In genomic region chr17:81569986-81570514, GRCh38 we compare ENCODE assay signal across 18 cellular contexts. TPM values are rescaled to one million over a fixed set of nuclear protein-coding genes. Genes with fewer than 3 reads are reported as not detected.
A peak's percentile ranks its signal among the peaks of the same experiment; 100 is the strongest.
DNase-seq lines count a peak whose midpoint lies in the region; ATAC-seq, FAIRE-seq and TF ChIP-seq lines count a peak whose summit lies in the region.
"Had no signal": no experiment of that assay in that cellular context is flagged by ENCODE, and none has a peak within 500 bp of the region (broad histone marks: within the 10 kb centered on the region; RNA-seq: fewer than 3 reads in every experiment).

No MANE protein-coding gene starts in this region.

- H3K36me3 ChIP-seq in kidney (ENCODE audit: control insufficient read depth in 1 of 2, insufficient read depth in 2 of 2, low read length in 2 of 2) (peaks cover 36 to 61% of the 10 kb centered on the region in 2 donors), tibial artery (peaks cover 37 to 80% (median 45%) of the 10 kb centered on the region in 3 donors)

- no peak for ATAC-seq in natural killer cell treated with Interleukin-12 subunit alpha and Interleukin-12 subunit beta and Interleukin-15 and Interleukin-18, amount 100 ng/mL, for 72 hours
- ATAC-seq in natural killer cell, result no peak
- no peak for ATAC-seq in T-helper 17 cell
- no peak for ATAC-seq in GM21423 (IDR thresholded peaks at IDR 0.05; ENCODE audit: unreplicated experiment)
- ATAC-seq in HG03469 (IDR thresholded peaks at IDR 0.05; ENCODE audit: unreplicated experiment), result no peak

- TF ChIP-seq CTCF in natural killer cell (IDR thresholded peaks at IDR 0.05), result no peak
- TF ChIP-seq CTCF in kidney (IDR thresholded peaks at IDR 0.05; ENCODE audit: borderline replicate concordance, extremely low read depth, insufficient read depth), result no peak
- TF ChIP-seq CTCF in tibial artery (IDR thresholded peaks at IDR 0.05), result no peak

- intact Hi-C loops in natural killer cell (cut with micrococcal nuclease), result no loop called here
- intact Hi-C loops in kidney (cut with DNase I), result no loop called here
- intact Hi-C loops in tibial artery (cut with DNase I; ENCODE audit: low total_unique reads), result loop anchor here (2.0 kb wide), 1 partner anchor 53 kb away; no protein-coding TSS in a partner anchor

- H3K9me3 ChIP-seq in T-helper 17 cell (ENCODE audit: control insufficient read depth, low read length, poor library complexity, severe bottlenecking) (no peaks in the 10 kb centered on the region), kidney (ENCODE audit: control insufficient read depth in 1 of 2, low read length in 2 of 2) (no peaks in the 10 kb centered on the region), tibial artery (no peaks in the 10 kb centered on the region)
- H3K9me3 ChIP-seq: BLaER1 treated with 17β-estradiol and CSF1 and Interleukin-3, amounts not matched to agents 10 nM and 100 nM had no signal

- H3K4me3 Mint-ChIP-seq in natural killer cell treated with Interleukin-12 subunit alpha and Interleukin-12 subunit beta and Interleukin-15 and Interleukin-18, amount 100 ng/mL, for 72 hours, result no peak overlapping the region
- no peak overlapping the region for H3K4me3 Mint-ChIP-seq in natural killer cell
- no peak overlapping the region for H3K4me3 Mint-ChIP-seq in T-helper 17 cell
- H3K4me3 Mint-ChIP-seq: CD4-positive, CD25-positive, alpha-beta regulatory T cell had no signal

- H3K9me3 Mint-ChIP-seq in natural killer cell treated with Interleukin-12 subunit alpha and Interleukin-12 subunit beta and Interleukin-15 and Interleukin-18, amount 100 ng/mL, for 72 hours, result no peaks in the 10 kb centered on the region
- H3K9me3 Mint-ChIP-seq in natural killer cell, result no peaks in the 10 kb centered on the region
- H3K9me3 Mint-ChIP-seq: CD4-positive, CD25-positive, alpha-beta regulatory T cell had no signal

- H3K27me3 Mint-ChIP-seq in natural killer cell treated with Interleukin-12 subunit alpha and Interleukin-12 subunit beta and Interleukin-15 and Interleukin-18, amount 100 ng/mL, for 72 hours, result no peaks in the 10 kb centered on the region
- no peaks in the 10 kb centered on the region for H3K27me3 Mint-ChIP-seq in natural killer cell (ENCODE audit: low read depth in 2 of 2)
- H3K27me3 Mint-ChIP-seq in T-helper 17 cell, result no peaks in the 10 kb centered on the region
- H3K27me3 Mint-ChIP-seq: CD4-positive, CD25-positive, alpha-beta regulatory T cell had no signal

- H3K4me1 Mint-ChIP-seq in natural killer cell treated with Interleukin-12 subunit alpha and Interleukin-12 subunit beta and Interleukin-15 and Interleukin-18, amount 100 ng/mL, for 72 hours (ENCODE audit: low read depth in 2 of 2), result no peaks in the 10 kb centered on the region
- peaks cover 0 to 5% of the 10 kb centered on the region in 2 donors for H3K4me1 Mint-ChIP-seq in natural killer cell
- H3K4me1 Mint-ChIP-seq in T-helper 17 cell, result no peaks in the 10 kb centered on the region
- H3K4me1 Mint-ChIP-seq: CD4-positive, CD25-positive, alpha-beta regulatory T cell had no signal

- DNase-seq in natural killer cell treated with Interleukin-12 subunit alpha and Interleukin-12 subunit beta and Interleukin-15 and Interleukin-18, amount 100 ng/mL, for 72 hours (ENCODE audit: low spot score), result peak; percentile 52
- DNase-seq in natural killer cell (no peak), T-helper 17 cell (no peak), kidney (peak; percentile 50), tibial artery (no peak), retina (no peak)
- DNase-seq: 8988T; ACHN; CD4-positive, CD25-positive, alpha-beta regulatory T cell; DMS153; DND-41; GDM1; HCEC 1CT had no signal

- H3K9ac ChIP-seq in kidney (ENCODE audit: low read length in 2 of 2), result no peak overlapping the region

- FAIRE-seq in kidney (lab: Jason Lieb, UNC), result no peak
- FAIRE-seq: D721Med, GM12892 had no signal

- peaks cover 12% of the 10 kb centered on the region for H3K36me3 Mint-ChIP-seq in natural killer cell treated with Interleukin-12 subunit alpha and Interleukin-12 subunit beta and Interleukin-15 and Interleukin-18, amount 100 ng/mL, for 72 hours
- H3K36me3 Mint-ChIP-seq in natural killer cell (no peaks in the 10 kb centered on the region), T-helper 17 cell (ENCODE audit: low read depth) (no peaks in the 10 kb centered on the region)

- H3K27ac ChIP-seq in kidney (ENCODE audit: low read depth in 2 of 2, low read length in 2 of 2) (no peak overlapping the region), tibial artery (peak overlapping the region; percentile 28 to 79)
- H3K27ac ChIP-seq: BLaER1 treated with 17β-estradiol and CSF1 and Interleukin-3, amounts not matched to agents 10 nM and 100 nM had no signal

- no peak overlapping the region for H3K4me3 ChIP-seq in kidney (ENCODE audit: low read length in 2 of 2)
- H3K4me3 ChIP-seq in tibial artery, result no peak overlapping the region
- H3K4me3 ChIP-seq: BLaER1 treated with 17β-estradiol and CSF1 and Interleukin-3, amounts not matched to agents 10 nM and 100 nM had no signal

- H3K27ac Mint-ChIP-seq in natural killer cell treated with Interleukin-12 subunit alpha and Interleukin-12 subunit beta and Interleukin-15 and Interleukin-18, amount 100 ng/mL, for 72 hours, result no peak overlapping the region
- no peak overlapping the region for H3K27ac Mint-ChIP-seq in natural killer cell
- peak overlapping the region; percentile 70 for H3K27ac Mint-ChIP-seq in T-helper 17 cell

- no peaks in the 10 kb centered on the region for H3K27me3 ChIP-seq in tibial artery
- H3K27me3 ChIP-seq: BLaER1 treated with 17β-estradiol and CSF1 and Interleukin-3, amounts not matched to agents 10 nM and 100 nM had no signal

- H3K4me1 ChIP-seq in kidney (ENCODE audit: control insufficient read depth in 1 of 2, insufficient read depth in 1 of 2, low read depth in 1 of 2, low read length in 2 of 2), result peaks cover 13 to 25% of the 10 kb centered on the region in 2 donors
- H3K4me1 ChIP-seq in tibial artery, result peaks cover 0 to 42% (median 37%) of the 10 kb centered on the region in 4 donors

RNA-seq across cellular contexts. Expression of gene FAAP100, which starts 17.9 kb away (rescaled TPM):
- total RNA-seq in natural killer cell treated with Interleukin-12 subunit alpha and Interleukin-12 subunit beta and Interleukin-15 and Interleukin-18, amount 100 ng/mL, for 72 hours, result 10 to 100 TPM; 35.5 to 76.6 TPM
- 10 to 100 TPM; 31.8 to 34.5 (median 33.1) TPM for total RNA-seq in natural killer cell
- total RNA-seq in T-helper 17 cell, result 10 to 100 TPM; 25.2 to 30.6 TPM
- 28.6 TPM for total RNA-seq in kidney
- polyA plus RNA-seq in kidney (ENCODE audit: insufficient read depth, low read depth, low replicate concordance), result 13.2 TPM

RNA-seq across cellular contexts. Expression of gene FSCN2, which starts 41.9 kb away (rescaled TPM):
- under 1 TPM; 0.21 to 0.64 TPM for total RNA-seq in natural killer cell treated with Interleukin-12 subunit alpha and Interleukin-12 subunit beta and Interleukin-15 and Interleukin-18, amount 100 ng/mL, for 72 hours
- total RNA-seq in natural killer cell (1 to 10 TPM in 2 of 3 donors, under 1 TPM in 1; 0.26 to 2.6 (median 1.0) TPM), T-helper 17 cell (under 1 TPM; 0.65 to 0.72 TPM), kidney (3.8 TPM)
- 0.26 TPM for polyA plus RNA-seq in kidney (ENCODE audit: insufficient read depth, low read depth, low replicate concordance)

RNA-seq across cellular contexts. Expression of gene ACTG1, which starts 57.5 kb away (rescaled TPM):
- 1,000 to 10,000 TPM; 4,962 to 5,145 TPM for total RNA-seq in natural killer cell treated with Interleukin-12 subunit alpha and Interleukin-12 subunit beta and Interleukin-15 and Interleukin-18, amount 100 ng/mL, for 72 hours
- total RNA-seq in natural killer cell (1,000 to 10,000 TPM; 1,401 to 1,901 (median 1,735) TPM), T-helper 17 cell (1,000 to 10,000 TPM; 1,202 to 1,502 TPM), kidney (2,632 TPM)
- 1,350 TPM for polyA plus RNA-seq in kidney (ENCODE audit: insufficient read depth, low read depth, low replicate concordance)

Comparison
In these comparisons a context has a peak if more than half of its experiments do, and no peak if none do; other contexts are left out.
1. DNase-seq: peak in natural killer cell treated with Interleukin-12 subunit alpha and Interleukin-12 subunit beta and Interleukin-15 and Interleukin-18, amount 100 ng/mL, for 72 hours (single experiment) and kidney (single experiment); none in natural killer cell (single experiment), T-helper 17 cell (0 of 3), tibial artery (0 of 2) and retina (single experiment).
2. H3K27ac ChIP-seq: peak in tibial artery (2 of 2); none in kidney (0 of 2).